14 cellular contexts compared by ENCODE assay signal in genomic region chr2:145854039-145854755, GRCh38.
DNase-seq lines count a peak whose midpoint lies in the region; ATAC-seq lines count a peak whose summit lies in the region.
"Had no signal": no experiment of that assay in that cellular context is flagged by ENCODE, and none has a peak within 500 bp of the region (broad histone marks: within the 10 kb centered on the region; RNA-seq: fewer than 3 reads in every experiment).

No MANE protein-coding gene starts in this region.

- peak; percentile 63 for DNase-seq in OCI-M1 (lab: John Stamatoyannopoulos, UW)
- no peak for DNase-seq in T-helper 17 cell
- DNase-seq in dermis blood vessel endothelial cell: peak; percentile 5
- DNase-seq in activated CD4-positive, CD25-positive, alpha-beta regulatory T cell treated with anti-CD3 and anti-CD28 coated beads, Interleukin-2, amount 50 U/mL, for 72 hours: no peak
- no peak for DNase-seq in posterior cingulate gyrus
- DNase-seq: AML-193; Caco-2; Calu3; CD4-positive, alpha-beta T cell; CD8-positive, alpha-beta T cell; DMS79 treated with DMSO at 0.1 percent for 48 hours; GF-D8 had no signal

- no peak for ATAC-seq in T-helper 17 cell
- ATAC-seq: A549; CD8-positive, alpha-beta T cell had no signal

- no peaks in the 10 kb centered on the region for H3K36me3 Mint-ChIP-seq in T-helper 17 cell (ENCODE audit: low read depth)
- H3K36me3 Mint-ChIP-seq: CD8-positive, alpha-beta T cell had no signal

- intact Hi-C loops in posterior cingulate gyrus (cut with DNase I): no loop called here

- H3K9me3 ChIP-seq in T-helper 17 cell (ENCODE audit: control insufficient read depth, low read length, poor library complexity, severe bottlenecking): no peaks in the 10 kb centered on the region
- H3K9me3 ChIP-seq: A549, Caco-2 had no signal

- H3K27ac Mint-ChIP-seq in T-helper 17 cell: no peak overlapping the region
- H3K27ac Mint-ChIP-seq: B cell; CD4-positive, alpha-beta T cell; CD8-positive, alpha-beta T cell had no signal

- no peaks in the 10 kb centered on the region for H3K27me3 Mint-ChIP-seq in T-helper 17 cell
- H3K27me3 Mint-ChIP-seq: B cell; CD4-positive, alpha-beta T cell had no signal

- H3K4me3 Mint-ChIP-seq in T-helper 17 cell: peak overlapping the region; percentile 7
- H3K4me3 Mint-ChIP-seq: B cell; CD4-positive, alpha-beta T cell; CD8-positive, alpha-beta T cell had no signal

- H3K4me1 Mint-ChIP-seq in T-helper 17 cell: no peaks in the 10 kb centered on the region
- H3K4me1 Mint-ChIP-seq: B cell had no signal

Comparison
In these comparisons a context has a peak if more than half of its experiments do, and no peak if none do; other contexts are left out.
1. DNase-seq: peak in OCI-M1 (single experiment) and dermis blood vessel endothelial cell (single experiment); none in T-helper 17 cell (0 of 3), activated CD4-positive, CD25-positive, alpha-beta regulatory T cell treated with anti-CD3 and anti-CD28 coated beads, Interleukin-2, amount 50 U/mL, for 72 hours (single experiment) and posterior cingulate gyrus (0 of 10).